In the genomic region with DNA sequence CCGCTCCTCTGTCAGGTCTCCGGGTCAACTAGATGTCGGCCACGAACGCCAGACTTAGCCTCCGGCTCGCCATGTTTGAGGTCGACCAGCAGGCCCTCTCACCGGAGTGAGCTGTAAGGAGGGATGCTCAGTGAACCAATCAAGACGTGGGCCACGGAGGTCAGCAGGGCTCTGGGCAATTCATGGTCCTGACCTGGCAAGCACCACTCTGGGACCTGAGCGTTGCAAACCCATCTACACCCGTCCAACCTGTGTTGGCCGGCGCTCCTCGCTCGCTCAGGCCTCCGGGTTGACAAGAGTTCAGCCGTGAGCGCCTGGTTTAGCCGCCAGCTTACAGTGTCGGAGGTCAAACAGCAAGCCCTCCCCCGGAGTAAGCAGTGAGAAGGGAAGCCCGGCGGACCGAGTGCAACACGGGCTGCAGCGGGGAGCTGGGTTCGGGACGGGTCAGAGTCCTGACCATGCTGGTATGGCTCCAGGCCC, we compare ENCODE assay signal across 34 cellular contexts.
"Had no signal": no experiment of that assay in that cellular context is flagged by ENCODE, and none has a peak within 500 bp of the region (broad histone marks: within the 10 kb centered on the region; RNA-seq: fewer than 3 reads in every experiment).

No MANE protein-coding gene starts in this region.

- DNase-seq: activated B cell treated with CpG ODN at 0.5 μM for 24 hours; activated CD4-positive, alpha-beta memory T cell treated with anti-CD3 and anti-CD28 coated beads for 36 hours; activated CD4-positive, alpha-beta T cell treated with anti-CD3 and anti-CD28 coated beads for 4 hours; activated CD4-positive, alpha-beta T cell treated with anti-CD3 and anti-CD28 coated beads, Interleukin-2, amount 10 ng/mL, durations not matched to agents 24 days and 14 days; activated CD4-positive, alpha-beta T cell treated with anti-CD3 and anti-CD28 coated beads, Interleukin-2, amount 50 U/mL, for 1 hour; activated CD4-positive, alpha-beta T cell treated with anti-CD3 and anti-CD28 coated beads, Interleukin-2, amount 50 U/mL, for 4 hours; activated CD4-positive, CD25-positive, alpha-beta regulatory T cell treated with anti-CD3 and anti-CD28 coated beads, Interleukin-2, amount 50 U/mL, for 72 hours; activated CD8-positive, alpha-beta memory T cell treated with anti-CD3 and anti-CD28 coated beads, Interleukin-2, amount 50 U/mL, for 4 hours; activated CD8-positive, alpha-beta T cell treated with anti-CD3 and anti-CD28 coated beads for 36 hours; activated effector memory CD4-positive, alpha-beta T cell treated with anti-CD3 and anti-CD28 coated beads, Interleukin-2, amount 50 U/mL, for 16 hours; activated gamma-delta T cell treated with Interleukin-2 at 50 U/mL for 16 hours; activated naive CD4-positive, alpha-beta T cell; activated naive CD4-positive, alpha-beta T cell treated with anti-CD3 and anti-CD28 coated beads for 36 hours; activated naive CD8-positive, alpha-beta T cell treated with anti-CD3 and anti-CD28 coated beads, Interleukin-2, amount 10 ng/mL, durations not matched to agents 7 days and 5 days; activated naive CD8-positive, alpha-beta T cell treated with anti-CD3 and anti-CD28 coated beads, Interleukin-2, amount 50 U/mL, for 24 hours; activated T-cell treated with anti-CD3 and anti-CD28 coated beads, Interleukin-2, amount 50 U/mL, for 24 hours; activated T-cell treated with anti-CD3 and anti-CD28 coated beads, Interleukin-2, amount 50 U/mL, for 48 hours; amygdala; anterior cingulate cortex; SW 1271; T-helper 1 cell; T-helper 2 cell; T-helper 9 cell had no signal

- H3K4me1 Mint-ChIP-seq: activated B cell treated with CpG ODN at 0.5 μM for 24 hours; activated CD4-positive, alpha-beta T cell treated with anti-CD3 and anti-CD28 coated beads, Interleukin-2, amount 10 ng/mL, durations not matched to agents 24 days and 14 days; activated naive CD4-positive, alpha-beta T cell treated with anti-CD3 and anti-CD28 coated beads, Interleukin-2, amount 50 U/mL, for 24 hours; activated naive CD8-positive, alpha-beta T cell treated with anti-CD3 and anti-CD28 coated beads, Interleukin-2, amount 10 ng/mL, durations not matched to agents 7 days and 5 days; activated naive CD8-positive, alpha-beta T cell treated with anti-CD3 and anti-CD28 coated beads, Interleukin-2, amount 50 U/mL, for 24 hours; activated T-helper 17 cell treated with anti-CD3 and anti-CD28 coated beads, Interleukin-2, amount 50 U/mL, for 72 hours; brain; central memory CD8-positive, alpha-beta T cell had no signal

- H3K27me3 ChIP-seq: ascending aorta, cardiac muscle cell had no signal

- ATAC-seq: activated CD8-positive, alpha-beta T cell treated with anti-CD3 and anti-CD28 coated beads for 36 hours; activated naive CD8-positive, alpha-beta T cell treated with anti-CD3 and anti-CD28 coated beads, Interleukin-2, amount 50 U/mL, for 24 hours; activated T-helper 17 cell treated with anti-CD3 and anti-CD28 coated beads, Interleukin-2, amount 50 U/mL, for 72 hours had no signal

- H3K4me3 ChIP-seq: ascending aorta, cardiac muscle cell had no signal

- H3K4me1 ChIP-seq: ascending aorta had no signal

- H3K27ac ChIP-seq: ascending aorta, cardiac muscle cell, VCaP had no signal

- H3K4me3 Mint-ChIP-seq: activated B cell treated with CpG ODN at 0.5 μM for 24 hours; activated CD4-positive, alpha-beta memory T cell treated with anti-CD3 and anti-CD28 coated beads for 36 hours; activated CD4-positive, alpha-beta T cell treated with anti-CD3 and anti-CD28 coated beads, Interleukin-2, amount 10 ng/mL, durations not matched to agents 24 days and 14 days; activated CD8-positive, alpha-beta T cell treated with anti-CD3 and anti-CD28 coated beads for 36 hours; activated naive CD4-positive, alpha-beta T cell treated with anti-CD3 and anti-CD28 coated beads for 36 hours; activated naive CD4-positive, alpha-beta T cell treated with anti-CD3 and anti-CD28 coated beads, Interleukin-2, amount 50 U/mL, for 24 hours; activated naive CD8-positive, alpha-beta T cell; activated naive CD8-positive, alpha-beta T cell treated with anti-CD3 and anti-CD28 coated beads, Interleukin-2, amount 10 ng/mL, durations not matched to agents 7 days and 5 days; activated naive CD8-positive, alpha-beta T cell treated with anti-CD3 and anti-CD28 coated beads, Interleukin-2, amount 50 U/mL, for 24 hours; activated T-cell treated with anti-CD3 and anti-CD28 coated beads, Interleukin-2, amount 50 U/mL, for 24 hours; activated T-helper 1 cell treated with anti-CD3 and anti-CD28 coated beads, Interleukin-12 subunit alpha, Interleukin-12 subunit beta, Interleukin-2, Interleukin-4 antibody, amounts not matched to agents 30 ng/mL and 10 ng/mL and 1 ng/mL, durations not matched to agents 14 hours and 24 hours and 36 hours; activated T-helper 17 cell treated with anti-CD3 and anti-CD28 coated beads, Interleukin-2, amount 50 U/mL, for 72 hours; brain; central memory CD8-positive, alpha-beta T cell; T-helper 1 cell treated with Interleukin-12 subunit alpha and Interleukin-12 subunit beta and Interleukin-4 antibody, amounts not matched to agents 30 μg/mL and 1 μg/mL, for 36 hours; T-helper 2 cell treated with Interferon-gamma antibody and Interleukin-4, amounts not matched to agents 5 μg/mL and 100 μg/mL, for 36 hours had no signal

- H3K27ac Mint-ChIP-seq: activated B cell treated with CpG ODN at 0.5 μM for 24 hours; activated CD4-positive, alpha-beta memory T cell treated with anti-CD3 and anti-CD28 coated beads for 36 hours; activated CD4-positive, alpha-beta T cell treated with anti-CD3 and anti-CD28 coated beads, Interleukin-2, amount 10 ng/mL, durations not matched to agents 24 days and 14 days; activated CD8-positive, alpha-beta T cell treated with anti-CD3 and anti-CD28 coated beads for 36 hours; activated naive CD4-positive, alpha-beta T cell treated with anti-CD3 and anti-CD28 coated beads for 36 hours; activated naive CD4-positive, alpha-beta T cell treated with anti-CD3 and anti-CD28 coated beads, Interleukin-2, amount 50 U/mL, for 24 hours; activated naive CD8-positive, alpha-beta T cell; activated naive CD8-positive, alpha-beta T cell treated with anti-CD3 and anti-CD28 coated beads, Interleukin-2, amount 10 ng/mL, durations not matched to agents 7 days and 5 days; activated naive CD8-positive, alpha-beta T cell treated with anti-CD3 and anti-CD28 coated beads, Interleukin-2, amount 50 U/mL, for 24 hours; activated T-cell treated with anti-CD3 and anti-CD28 coated beads, Interleukin-2, amount 50 U/mL, for 24 hours; activated T-helper 1 cell treated with anti-CD3 and anti-CD28 coated beads, Interleukin-12 subunit alpha, Interleukin-12 subunit beta, Interleukin-2, Interleukin-4 antibody, amounts not matched to agents 30 ng/mL and 10 ng/mL and 1 ng/mL, durations not matched to agents 14 hours and 24 hours and 36 hours; activated T-helper 17 cell treated with anti-CD3 and anti-CD28 coated beads, Interleukin-2, amount 50 U/mL, for 72 hours; brain; T-helper 1 cell treated with Interleukin-12 subunit alpha and Interleukin-12 subunit beta and Interleukin-4 antibody, amounts not matched to agents 30 μg/mL and 1 μg/mL, for 36 hours; T-helper 2 cell treated with Interferon-gamma antibody and Interleukin-4, amounts not matched to agents 5 μg/mL and 100 μg/mL, for 36 hours had no signal

- H3K36me3 ChIP-seq: ascending aorta, cardiac muscle cell had no signal

- H3K36me3 Mint-ChIP-seq: activated naive CD8-positive, alpha-beta T cell treated with anti-CD3 and anti-CD28 coated beads, Interleukin-2, amount 10 ng/mL, durations not matched to agents 7 days and 5 days; brain had no signal

- H3K27me3 Mint-ChIP-seq: activated B cell treated with CpG ODN at 0.5 μM for 24 hours; activated CD4-positive, alpha-beta memory T cell treated with anti-CD3 and anti-CD28 coated beads for 36 hours; activated CD4-positive, alpha-beta T cell treated with anti-CD3 and anti-CD28 coated beads, Interleukin-2, amount 10 ng/mL, durations not matched to agents 24 days and 14 days; activated CD8-positive, alpha-beta T cell treated with anti-CD3 and anti-CD28 coated beads for 36 hours; activated naive CD4-positive, alpha-beta T cell treated with anti-CD3 and anti-CD28 coated beads, Interleukin-2, amount 50 U/mL, for 24 hours; activated naive CD8-positive, alpha-beta T cell; activated naive CD8-positive, alpha-beta T cell treated with anti-CD3 and anti-CD28 coated beads, Interleukin-2, amount 10 ng/mL, durations not matched to agents 7 days and 5 days; activated naive CD8-positive, alpha-beta T cell treated with anti-CD3 and anti-CD28 coated beads, Interleukin-2, amount 50 U/mL, for 24 hours; activated T-cell treated with anti-CD3 and anti-CD28 coated beads, Interleukin-2, amount 50 U/mL, for 24 hours; activated T-helper 17 cell treated with anti-CD3 and anti-CD28 coated beads, Interleukin-2, amount 50 U/mL, for 72 hours; central memory CD8-positive, alpha-beta T cell had no signal
